8 cellular contexts compared by ENCODE assay signal in the genomic region with DNA sequence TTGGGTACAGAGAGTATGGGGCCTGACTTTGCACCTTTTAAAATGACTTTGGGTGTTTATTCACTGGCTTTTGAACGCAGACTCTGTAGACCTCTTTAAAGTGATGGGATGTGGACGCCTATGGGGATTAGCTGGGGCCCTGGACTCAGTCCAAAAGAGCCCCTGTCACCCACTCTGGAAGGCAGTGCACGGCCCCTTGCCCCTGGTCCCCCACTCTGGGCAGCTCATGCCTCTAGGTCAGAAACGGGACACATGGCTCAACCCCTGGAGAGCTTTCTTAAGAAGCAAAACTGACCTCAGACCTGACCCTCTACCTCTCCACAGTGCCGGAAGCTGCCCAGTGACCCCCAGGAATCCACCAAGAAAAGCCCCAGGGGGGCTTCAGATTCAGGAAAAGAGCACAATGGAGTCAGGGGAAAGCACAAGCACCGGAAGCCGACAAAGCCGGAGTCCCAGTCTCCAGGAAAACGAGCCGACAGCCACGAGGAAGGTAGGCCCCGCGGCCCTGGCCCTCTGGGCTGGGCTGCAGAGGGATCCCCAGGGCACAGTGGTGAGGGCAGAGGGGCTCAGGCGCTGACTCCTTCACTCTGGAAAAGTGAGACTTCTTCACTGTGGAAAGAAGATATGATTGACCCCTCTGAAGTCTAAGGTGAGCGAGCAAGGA.
"Had no signal": no experiment of that assay in that cellular context is flagged by ENCODE, and none has a peak within 500 bp of the region (broad histone marks: within the 10 kb centered on the region; RNA-seq: fewer than 3 reads in every experiment).

No MANE protein-coding gene starts in this region.

- FAIRE-seq: H1, H54, HTR-8/SVneo, K562 had no signal

- H2AFZ ChIP-seq: GM23248 had no signal

- DNase-seq: GM23248, HCEC 1CT, IMR-90, KG1 had no signal

- H3K4me3 ChIP-seq: GM23248, K562 had no signal

- H3K27ac ChIP-seq: GM23248 had no signal

- ATAC-seq: K562 had no signal
